ENCODE assay signal across 11 cellular contexts in the genomic region with DNA sequence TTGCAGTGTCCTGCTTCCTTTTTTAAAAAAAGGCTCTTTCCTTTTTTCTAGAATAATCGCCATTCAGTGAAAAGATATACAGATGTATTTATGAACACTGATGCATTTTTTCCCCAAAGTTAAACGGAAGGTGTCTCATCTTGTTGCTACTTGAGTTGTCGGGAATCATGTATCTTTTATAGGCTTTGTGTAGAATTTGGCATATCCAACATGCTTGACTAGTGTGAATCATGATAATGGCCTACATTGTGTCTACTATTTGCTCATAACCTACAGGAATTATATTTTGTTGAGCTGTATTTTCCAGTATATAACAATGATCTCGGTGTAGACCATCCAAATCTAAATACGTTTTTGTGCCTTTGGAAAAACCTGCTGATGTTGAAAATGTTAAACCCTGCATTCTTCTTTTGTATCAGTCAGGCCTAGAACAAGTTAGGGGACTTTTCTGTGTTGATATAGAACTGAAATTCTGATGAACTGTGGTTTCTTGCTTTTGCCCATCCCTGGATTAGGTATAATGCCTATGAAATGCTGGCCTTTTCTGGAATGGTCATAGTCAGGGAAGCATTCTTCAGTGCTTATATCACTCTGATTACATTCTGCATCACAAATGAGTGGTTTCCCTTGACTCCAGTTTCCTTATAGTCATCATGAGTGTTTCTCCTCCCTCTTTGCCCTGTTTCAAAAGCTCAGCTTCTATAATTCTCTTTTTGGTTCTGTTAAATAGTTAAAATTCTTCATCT. TPM values are rescaled to one million over a fixed set of nuclear protein-coding genes. Genes with fewer than 3 reads are reported as not detected.
DNase-seq lines count a peak whose midpoint lies in the region; ATAC-seq and TF ChIP-seq lines count a peak whose summit lies in the region.
"Had no signal": no experiment of that assay in that cellular context is flagged by ENCODE, and none has a peak within 500 bp of the region (broad histone marks: within the 10 kb centered on the region; RNA-seq: fewer than 3 reads in every experiment).

No MANE protein-coding gene starts in this region.

- H3K4me3 ChIP-seq in fibroblast of mammary gland (ENCODE audit: control insufficient read depth, low read depth, low read length), result no peak overlapping the region
- no peak overlapping the region for H3K4me3 ChIP-seq in smooth muscle cell
- H3K4me3 ChIP-seq: dorsolateral prefrontal cortex, stomach had no signal

- no peaks in the 10 kb centered on the region for H4K20me1 ChIP-seq in smooth muscle cell (ENCODE audit: low read depth)

- 52% methylated on average over 5 of the region's 5 CpGs for WGBS in smooth muscle cell (ENCODE audit: low lambda C conversion rate)

- H2AFZ ChIP-seq in smooth muscle cell (ENCODE audit: low read depth), result no peak overlapping the region

- no peaks in the 10 kb centered on the region for H3K27me3 ChIP-seq in smooth muscle cell (ENCODE audit: low read depth)
- H3K27me3 ChIP-seq: dorsolateral prefrontal cortex, stomach had no signal

- peak overlapping the region; percentile 55 for H3K9ac ChIP-seq in smooth muscle cell (ENCODE audit: low read depth)

- TF ChIP-seq CTCF in fibroblast of mammary gland (conservative IDR thresholded peaks at IDR 0.05; ENCODE audit: control insufficient read depth, insufficient read depth, low read depth, low read length) (no peak), smooth muscle cell (IDR thresholded peaks at IDR 0.05; ENCODE audit: borderline replicate concordance, insufficient read depth, poor library complexity, severe bottlenecking) (no peak)

- peaks cover 17% of the 10 kb centered on the region for H3K4me1 ChIP-seq in smooth muscle cell (ENCODE audit: low read depth)

- H3F3A ChIP-seq in smooth muscle cell (ENCODE audit: low read depth), result peaks cover 5% of the 10 kb centered on the region

- DNase-seq in HCEC 1CT (peak; percentile 94), SW 1271 (lab: John Stamatoyannopoulos, UW) (peak; percentile 48 to 73), fibroblast of mammary gland (ENCODE audit: low read depth) (peak; percentile 89), smooth muscle cell (lab: John Stamatoyannopoulos, UW; ENCODE audit: unreplicated experiment) (no peak), NCI-H526 treated with DMSO at 0.1 percent for 48 hours (lab: John Stamatoyannopoulos, UW) (no peak), NCI-H2107 (lab: John Stamatoyannopoulos, UW) (no peak)
- DNase-seq: dorsolateral prefrontal cortex, NCI-H1092 treated with DMSO at 0.1 percent for 48 hours, stomach had no signal

- no peaks in the 10 kb centered on the region for H3K36me3 ChIP-seq in smooth muscle cell (ENCODE audit: low read depth)
- H3K36me3 ChIP-seq: stomach had no signal

- H3K27ac ChIP-seq in smooth muscle cell (ENCODE audit: low read depth), result peak overlapping the region; percentile 94
- H3K27ac ChIP-seq: dorsolateral prefrontal cortex, VCaP had no signal

- H3K4me2 ChIP-seq in smooth muscle cell, result peak overlapping the region; percentile 72

- H3K79me2 ChIP-seq in smooth muscle cell (ENCODE audit: low read depth), result peaks cover 12% of the 10 kb centered on the region

- no peak for ATAC-seq in GM21528 (IDR thresholded peaks at IDR 0.05; ENCODE audit: low FRiP score, unreplicated experiment)

- no peaks in the 10 kb centered on the region for H3K9me3 ChIP-seq in smooth muscle cell (replicated peaks; ENCODE audit: low read depth)
- H3K9me3 ChIP-seq: stomach had no signal

RNA-seq across cellular contexts. Expression of a gene that starts 10.8 kb away (rescaled TPM):
- 13.3 and 13.6 TPM in 2 replicates for total RNA-seq in smooth muscle cell
- 5.1 and 6.2 TPM in 2 replicates for polyA plus RNA-seq in smooth muscle cell

Comparison
In these comparisons a context has a peak if more than half of its experiments do, and no peak if none do; other contexts are left out.
1. DNase-seq: peak in HCEC 1CT (single experiment), SW 1271 (2 of 2) and fibroblast of mammary gland (single experiment); none in smooth muscle cell (single experiment), NCI-H526 treated with DMSO at 0.1 percent for 48 hours (single experiment) and NCI-H2107 (single experiment).